16 cellular contexts compared by ENCODE assay signal in the genomic region with DNA sequence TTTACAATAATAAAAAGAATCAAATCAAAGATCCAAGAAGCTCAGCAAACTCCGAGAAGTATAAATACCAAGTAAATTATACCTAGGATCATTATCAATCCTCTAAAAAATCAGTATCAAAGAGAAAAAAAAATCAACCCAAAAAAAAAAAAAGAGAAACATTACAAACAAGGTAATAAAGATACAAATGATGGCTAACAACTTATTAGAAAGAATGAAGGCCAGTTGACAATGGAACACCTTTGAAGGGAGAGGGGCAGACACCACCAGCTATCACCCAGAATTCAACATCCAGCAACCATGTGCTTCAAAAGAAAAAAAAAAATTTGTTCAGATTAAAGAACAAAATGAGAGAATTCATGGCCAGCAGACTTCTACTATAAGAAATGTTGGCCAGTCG.
DNase-seq lines count a peak whose midpoint lies in the region; ATAC-seq, FAIRE-seq and TF ChIP-seq lines count a peak whose summit lies in the region.
"Had no signal": no experiment of that assay in that cellular context is flagged by ENCODE, and none has a peak within 500 bp of the region (broad histone marks: within the 10 kb centered on the region; RNA-seq: fewer than 3 reads in every experiment).

No MANE protein-coding gene starts in this region.

- H4K20me1 ChIP-seq in K562 (replicated peaks; ENCODE audit: control insufficient read depth, insufficient read depth, low read length): no peaks in the 10 kb centered on the region
- H4K20me1 ChIP-seq in SK-N-SH (ENCODE audit: insufficient read depth): no peaks in the 10 kb centered on the region

- H3K4me1 ChIP-seq in HEK293 (ENCODE audit: control insufficient read depth, insufficient read depth, low read length): peaks cover 5% of the 10 kb centered on the region; the same call in 1 of the 2 replicates
- peaks cover 9 to 17% of the 10 kb centered on the region in 2 experiments; a peak in 4 of 5 replicates for H3K4me1 ChIP-seq in K562 (replicated peaks in 1 of 2; ENCODE audit: control insufficient read depth in 2 of 2, insufficient read depth in 2 of 2, low read length in 2 of 2)
- H3K4me1 ChIP-seq in SK-N-SH (ENCODE audit: control insufficient read depth in 1 of 2, insufficient read depth in 2 of 2, low read depth in 1 of 2, low read length in 1 of 2): peaks cover 0 to 5% of the 10 kb centered on the region in 2 experiments; a peak in 1 of 4 replicates
- H3K4me1 ChIP-seq in endodermal cell (ENCODE audit: control insufficient read depth, insufficient read depth, low read length): no peaks in the 10 kb centered on the region
- H3K4me1 ChIP-seq: HAP-1 had no signal

- peaks cover 24% of the 10 kb centered on the region for H3K36me3 Mint-ChIP-seq in stimulated activated memory B cell treated with anti-CD40 and anti-IgM and Interleukin-4, amounts not matched to agents 10 μg/mL and 1 μg/mL and 100 μg/mL, for 72 hours
- H3K36me3 Mint-ChIP-seq in endodermal cell (ENCODE audit: low read depth) (peaks cover 40% of the 10 kb centered on the region), WTC11 (no peaks in the 10 kb centered on the region)

- no peaks in the 10 kb centered on the region for H3K27me3 Mint-ChIP-seq in stimulated activated memory B cell treated with anti-CD40 and anti-IgM and Interleukin-4, amounts not matched to agents 10 μg/mL and 1 μg/mL and 100 μg/mL, for 72 hours
- H3K27me3 Mint-ChIP-seq in endodermal cell (ENCODE audit: insufficient read depth) (no peaks in the 10 kb centered on the region), WTC11 (ENCODE audit: low read depth) (no peaks in the 10 kb centered on the region)
- H3K27me3 Mint-ChIP-seq: CD4-positive, CD25-positive, alpha-beta regulatory T cell had no signal

- H3K27ac Mint-ChIP-seq in stimulated activated memory B cell treated with anti-CD40 and anti-IgM and Interleukin-4, amounts not matched to agents 10 μg/mL and 1 μg/mL and 100 μg/mL, for 72 hours: peak overlapping the region; percentile 69
- no peak overlapping the region for H3K27ac Mint-ChIP-seq in endodermal cell
- H3K27ac Mint-ChIP-seq in WTC11: no peak overlapping the region
- H3K27ac Mint-ChIP-seq: CD4-positive, CD25-positive, alpha-beta regulatory T cell; CD8-positive, alpha-beta T cell had no signal

- no peaks in the 10 kb centered on the region for H3K9me1 ChIP-seq in K562 (ENCODE audit: control insufficient read depth, insufficient read depth, low read length)

- no peaks in the 10 kb centered on the region for H3K36me3 ChIP-seq in HEK293 (ENCODE audit: control insufficient read depth in 2 of 2, insufficient read depth in 1 of 2, low read length in 2 of 2)
- peaks cover 12% of the 10 kb centered on the region; the same call in 2 of the 3 replicates for H3K36me3 ChIP-seq in K562 (ENCODE audit: control insufficient read depth, insufficient read depth, low read length)
- H3K36me3 ChIP-seq in SK-N-SH (replicated peaks in 1 of 2; ENCODE audit: control insufficient read depth in 1 of 2, insufficient read depth in 2 of 2, low read length in 1 of 2): no peaks in the 10 kb centered on the region
- H3K36me3 ChIP-seq in endodermal cell (ENCODE audit: control insufficient read depth, insufficient read depth, low read length): peaks cover 32% of the 10 kb centered on the region
- H3K36me3 ChIP-seq: HAP-1 had no signal

- H3K4me1 Mint-ChIP-seq in stimulated activated memory B cell treated with anti-CD40 and anti-IgM and Interleukin-4, amounts not matched to agents 10 μg/mL and 1 μg/mL and 100 μg/mL, for 72 hours: peaks cover 48% of the 10 kb centered on the region
- peaks cover 6% of the 10 kb centered on the region for H3K4me1 Mint-ChIP-seq in endodermal cell
- H3K4me1 Mint-ChIP-seq in WTC11: peaks cover 2% of the 10 kb centered on the region

- no peak for TF ChIP-seq CTCF in HEK293 (tag by site-specific recombination; IDR thresholded peaks at IDR 0.05)
- TF ChIP-seq CTCF in K562 (IDR thresholded peaks at IDR 0.05 in 2 of 3, conservative IDR thresholded peaks at IDR 0.05 in 1 of 3; ENCODE audit: insufficient read depth in 2 of 3, low read depth in 1 of 3, low read length in 3 of 3): no peak
- no peak for TF ChIP-seq CTCF in SK-N-SH (IDR thresholded peaks at IDR 0.05)
- no peak for TF ChIP-seq CTCF in endodermal cell (conservative IDR thresholded peaks at IDR 0.05)
- no peak for TF ChIP-seq CTCF in WTC11 (IDR thresholded peaks at IDR 0.05)

- 100% methylated on average over 2 of the region's 2 CpGs for WGBS in K562 (ENCODE audit: insufficient coverage, low coverage, missing lambda C conversion rate)
- WGBS in SK-N-SH (ENCODE audit: low lambda C conversion rate): 97% methylated on average over 2 of the region's 2 CpGs
- 86 to 98% methylated on average over 1 to 2 of the region's 2 CpGs for WGBS in endodermal cell (ENCODE audit: insufficient coverage in 1 of 2, insufficient read length in 1 of 2), 2 experiments

- no peaks in the 10 kb centered on the region for H3K9me2 ChIP-seq in SK-N-SH

- H3K79me2 ChIP-seq in K562 (ENCODE audit: control insufficient read depth, insufficient read depth, low read length): peaks cover 42% of the 10 kb centered on the region
- no peaks in the 10 kb centered on the region for H3K79me2 ChIP-seq in SK-N-SH (ENCODE audit: insufficient read depth)

- H3K27ac ChIP-seq in HEK293 (ENCODE audit: extremely low read depth, low read depth, low read length): no peak overlapping the region
- H3K27ac ChIP-seq in K562 (ENCODE audit: extremely low read depth, low read depth, low read length): no peak overlapping the region
- H3K27ac ChIP-seq in SK-N-SH (ENCODE audit: low read depth in 2 of 2, low read length in 1 of 2): no peak overlapping the region
- no peak overlapping the region for H3K27ac ChIP-seq in endodermal cell (ENCODE audit: low read depth, low read length)

- H3K27me3 ChIP-seq in K562 (ENCODE audit: control insufficient read depth in 2 of 2, insufficient read depth in 2 of 2, low read length in 2 of 2) (no peaks in the 10 kb centered on the region), SK-N-SH (ENCODE audit: insufficient read depth) (no peaks in the 10 kb centered on the region), endodermal cell (ENCODE audit: control insufficient read depth, insufficient read depth, low read length, poor library complexity, severe bottlenecking) (no peaks in the 10 kb centered on the region)

- no peaks in the 10 kb centered on the region for H3F3A ChIP-seq in SK-N-SH (replicated peaks; ENCODE audit: insufficient read depth)

- ATAC-seq in K562: no peak
- no peak for ATAC-seq in stimulated activated memory B cell treated with anti-CD40 and anti-IgM and Interleukin-4, amounts not matched to agents 10 μg/mL and 1 μg/mL and 100 μg/mL, for 72 hours
- no peak for ATAC-seq in WTC11
- ATAC-seq: CD8-positive, alpha-beta T cell had no signal

- DNase-seq in K562 (ENCODE audit: extremely low read depth in 1 of 4, low spot score in 3 of 4) (no peak), SK-N-SH (no peak), endodermal cell (no peak), WTC11 (ENCODE audit: low spot score) (no peak)
- DNase-seq: C1 segment of cervical spinal cord; Caco-2; CD4-positive, CD25-positive, alpha-beta regulatory T cell; CD8-positive, alpha-beta T cell; DMS153; DND-41; GOT3 had no signal

- BruUV-seq in K562 (replicated peaks; lab: Mats Ljungman, UMichigan): no TSS peak

- POLR2A ChIA-PET in HEK293 (lab: Yijun Ruan, JAX) (no interaction called here), K562 (lab: Yijun Ruan, JAX) (interaction anchor here (0.6 kb wide), 1 partner anchor 67 kb away, joined by 3 read pairs; no protein-coding TSS in a partner anchor), SK-N-SH (lab: Yijun Ruan, JAX) (no interaction called here), WTC11 (lab: Charles Lee) (interaction anchor here (0.6 kb wide), 1 partner anchor 260 kb away, joined by 4 read pairs; no protein-coding TSS in a partner anchor)

- no peak for TF ChIP-seq RAD21 in K562 (CRISPR knock-in tag; conservative IDR thresholded peaks at IDR 0.05 in 1 of 2, IDR thresholded peaks at IDR 0.05 in 1 of 2)
- no peak for TF ChIP-seq RAD21 in SK-N-SH (IDR thresholded peaks at IDR 0.05; ENCODE audit: low read length)

- intact Hi-C loops in K562 (cut with micrococcal nuclease): no loop called here

- no peak for TF ChIP-seq EP300 in K562 (IDR thresholded peaks at IDR 0.05; ENCODE audit: low read length)
- no peak for TF ChIP-seq EP300 in SK-N-SH (IDR thresholded peaks at IDR 0.05; ENCODE audit: borderline replicate concordance in 1 of 2, low read depth in 1 of 2, low read length in 1 of 2)

- H3K9ac ChIP-seq in K562 (ENCODE audit: insufficient read depth in 1 of 2, low read depth in 2 of 2, low read length in 2 of 2) (no peak overlapping the region), SK-N-SH (no peak overlapping the region), endodermal cell (ENCODE audit: extremely low read depth, low read length, poor library complexity, severe bottlenecking) (no peak overlapping the region)

- no peak overlapping the region for H3K4me3 Mint-ChIP-seq in stimulated activated memory B cell treated with anti-CD40 and anti-IgM and Interleukin-4, amounts not matched to agents 10 μg/mL and 1 μg/mL and 100 μg/mL, for 72 hours
- H3K4me3 Mint-ChIP-seq in endodermal cell: no peak overlapping the region
- H3K4me3 Mint-ChIP-seq in WTC11: no peak overlapping the region
- H3K4me3 Mint-ChIP-seq: CD4-positive, CD25-positive, alpha-beta regulatory T cell; CD8-positive, alpha-beta T cell had no signal

- no peak for FAIRE-seq in K562 (lab: Jason Lieb, UNC)
- FAIRE-seq: G401.6, H54 had no signal

- in situ Hi-C loops in K562 (cut with MboI): no loop called here

- H3K9me3 ChIP-seq in HEK293 (ENCODE audit: control insufficient read depth, insufficient read depth, low read depth, low read length): no peaks in the 10 kb centered on the region
- no peaks in the 10 kb centered on the region for H3K9me3 ChIP-seq in K562 (replicated peaks; ENCODE audit: control insufficient read depth, insufficient read depth, low read depth, low read length)
- no peaks in the 10 kb centered on the region for H3K9me3 ChIP-seq in SK-N-SH
- no peaks in the 10 kb centered on the region for H3K9me3 ChIP-seq in endodermal cell (ENCODE audit: control insufficient read depth, low read length)
- H3K9me3 ChIP-seq: Caco-2, HAP-1 had no signal

- H3K4me2 ChIP-seq in K562 (ENCODE audit: insufficient read depth, low read length) (no peak overlapping the region), SK-N-SH (no peak overlapping the region)

- no peak for TF ChIP-seq POLR2A in K562 (conservative IDR thresholded peaks at IDR 0.05)

- H3K4me3 ChIP-seq in HEK293 (ENCODE audit: low read depth, low read length) (no peak overlapping the region), K562 (no peak overlapping the region), SK-N-SH (ENCODE audit: low read depth in 2 of 2, low read length in 1 of 2) (no peak overlapping the region), endodermal cell (ENCODE audit: low read length) (no peak overlapping the region)
- H3K4me3 ChIP-seq: HAP-1 had no signal

- H3K9me3 Mint-ChIP-seq in stimulated activated memory B cell treated with anti-CD40 and anti-IgM and Interleukin-4, amounts not matched to agents 10 μg/mL and 1 μg/mL and 100 μg/mL, for 72 hours: no peaks in the 10 kb centered on the region
- H3K9me3 Mint-ChIP-seq in endodermal cell: no peaks in the 10 kb centered on the region
- H3K9me3 Mint-ChIP-seq in WTC11: no peaks in the 10 kb centered on the region
- H3K9me3 Mint-ChIP-seq: CD8-positive, alpha-beta T cell had no signal

- CTCF ChIA-PET in HEK293 (lab: Yijun Ruan, JAX): interaction anchor here (0.7 kb wide), 1 partner anchor 78 kb away, joined by 3 read pairs; no protein-coding TSS in a partner anchor
- CTCF ChIA-PET in K562 (lab: Yijun Ruan, JAX; ENCODE audit: low intra/inter-chr PET ratio): no interaction called here
- CTCF ChIA-PET in SK-N-SH (lab: Yijun Ruan, JAX): interaction anchor here (0.9 to 2.2 kb wide), 3 partner anchors 9 to 180 kb away, joined by 3 to 5 read pairs (median 3); no protein-coding TSS in a partner anchor
- CTCF ChIA-PET in WTC11 (lab: Charles Lee): interaction anchor here (0.6 to 0.8 kb wide), 2 partner anchors 33 to 50 kb away, joined by 3 to 4 read pairs; no protein-coding TSS in a partner anchor

- H2AFZ ChIP-seq in K562 (ENCODE audit: low read depth, low read length) (no peak overlapping the region), SK-N-SH (ENCODE audit: low read depth) (no peak overlapping the region)

Comparison
In these comparisons a context has a peak if more than half of its experiments do, and no peak if none do; other contexts are left out.
1. POLR2A ChIA-PET loops: an anchor here in K562 (0.6 kb wide) and WTC11 (0.6 kb wide); none called in HEK293 and SK-N-SH.
2. Of the 44 proteins assayed by ChIP-seq in both K562 and HEK293: peak only in K562: TRIM28; only in HEK293: none; in both: none; in neither: 43.